22 cellular contexts compared by ENCODE assay signal in the genomic region with DNA sequence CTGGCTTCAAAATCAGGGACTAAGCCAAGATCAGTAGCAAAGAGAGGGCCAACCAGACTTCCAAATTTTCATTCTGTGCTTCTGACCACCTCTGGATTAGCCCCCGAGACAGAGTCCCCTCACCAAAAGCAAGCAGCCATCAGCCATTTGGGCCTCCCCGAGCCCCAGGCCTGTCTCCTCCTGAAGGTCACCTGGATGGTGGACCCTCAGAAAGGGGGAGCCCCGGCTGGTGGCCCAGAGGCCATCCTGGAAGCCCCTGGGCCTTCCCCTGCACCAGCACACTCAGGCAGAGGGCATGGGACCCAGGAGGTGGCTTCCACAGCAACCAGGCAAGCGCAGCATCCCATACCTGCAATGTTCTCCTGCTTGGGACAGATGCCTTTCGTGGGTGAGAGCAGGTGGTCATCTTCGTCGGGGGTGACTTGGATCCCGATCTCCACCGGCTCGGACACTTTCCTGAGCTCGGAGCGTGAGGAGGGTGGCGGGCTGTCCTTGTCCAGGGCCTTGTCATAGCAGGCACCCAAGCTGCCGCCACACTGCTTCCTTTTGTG. TPM values are rescaled to one million over a fixed set of nuclear protein-coding genes. Genes with fewer than 3 reads are reported as not detected.
DNase-seq lines count a peak whose midpoint lies in the region; ATAC-seq and TF ChIP-seq lines count a peak whose summit lies in the region.
"Had no signal": no experiment of that assay in that cellular context is flagged by ENCODE, and none has a peak within 500 bp of the region (broad histone marks: within the 10 kb centered on the region; RNA-seq: fewer than 3 reads in every experiment).

No MANE protein-coding gene starts in this region.

- H3K27ac ChIP-seq in HEK293 (ENCODE audit: extremely low read depth, low read depth, low read length) (no peak overlapping the region), PC-3 (ENCODE audit: low read length) (no peak overlapping the region)
- H3K27ac ChIP-seq: 22Rv1, coronary artery, prostate gland, thoracic aorta had no signal

- no peaks in the 10 kb centered on the region for H3F3A ChIP-seq in PC-3 (ENCODE audit: low read length, unreplicated experiment)

- POLR2A ChIA-PET in HEK293 (lab: Yijun Ruan, JAX) (no interaction called here), PC-3 (lab: Charles Lee; ENCODE audit: unreplicated experiment) (no interaction called here)
- POLR2A ChIA-PET in naive thymus-derived CD8-positive, alpha-beta T cell (lab: Charles Lee), result interaction anchor here (1.0 to 65.5 kb wide), 3 partner anchors 12 to 1070 kb away, joined by 3 to 2798 read pairs (median 151); a partner anchor contains a TSS

- CTCF ChIA-PET in HEK293 (lab: Yijun Ruan, JAX) (no interaction called here), PC-3 (lab: Charles Lee) (no interaction called here)

- DNase-seq in T-helper 1 cell (no peak), DMS153 treated with DMSO at 0.1 percent for 48 hours (lab: John Stamatoyannopoulos, UW; ENCODE audit: unreplicated experiment) (no peak), RPMI8226 (no peak), PC-3 (no peak)
- DNase-seq in activated T-helper 2 cell treated with anti-CD3 and anti-CD28 coated beads, Interferon-gamma antibody, Interleukin-2, Interleukin-4, amounts not matched to agents 10 μg/mL and 5 μg/mL and 100 μg/mL, durations not matched to agents 14 hours and 24 hours and 36 hours (ENCODE audit: low spot score), result no peak
- peak in 2 of 10 donors; percentile 21 to 48 for DNase-seq in naive thymus-derived CD8-positive, alpha-beta T cell
- DNase-seq: activated CD4-positive, CD25-positive, alpha-beta regulatory T cell; BE2C; foreskin fibroblast; hypothalamus; Karpas-422; NCI-H1092 treated with DMSO at 0.1 percent for 48 hours; NCI-H526; nephron progenitor cell; SHP77 had no signal

- no peak overlapping the region for H2AFZ ChIP-seq in PC-3 (ENCODE audit: low read length)

- no peak overlapping the region for H3K9ac ChIP-seq in PC-3 (ENCODE audit: low read length)

- no peaks in the 10 kb centered on the region for H4K20me1 ChIP-seq in PC-3 (ENCODE audit: low read length)

- peak overlapping the region; percentile 93 for H3K4me3 Mint-ChIP-seq in T-helper 1 cell treated with Interleukin-12 subunit alpha and Interleukin-12 subunit beta and Interleukin-4 antibody, amounts not matched to agents 30 μg/mL and 1 μg/mL, for 36 hours
- H3K4me3 Mint-ChIP-seq in activated T-helper 2 cell treated with anti-CD3 and anti-CD28 coated beads, Interferon-gamma antibody, Interleukin-2, Interleukin-4, amounts not matched to agents 10 μg/mL and 5 μg/mL and 100 μg/mL, durations not matched to agents 14 hours and 24 hours and 36 hours (ENCODE audit: low read depth), result peak overlapping the region; percentile 91
- peak overlapping the region; percentile 88 to 100 (median 98) for H3K4me3 Mint-ChIP-seq in naive thymus-derived CD8-positive, alpha-beta T cell
- H3K4me3 Mint-ChIP-seq: memory B cell, nephron progenitor cell had no signal

- H3K4me3 ChIP-seq in HEK293 (ENCODE audit: low read depth, low read length) (no peak overlapping the region), PC-3 (ENCODE audit: low read length) (no peak overlapping the region)
- H3K4me3 ChIP-seq: coronary artery, prostate gland, thoracic aorta had no signal

- peaks cover 100% of the 10 kb centered on the region for H3K27me3 ChIP-seq in PC-3 (ENCODE audit: low read length)

- no peaks in the 10 kb centered on the region for H3K27me3 Mint-ChIP-seq in T-helper 1 cell treated with Interleukin-12 subunit alpha and Interleukin-12 subunit beta and Interleukin-4 antibody, amounts not matched to agents 30 μg/mL and 1 μg/mL, for 36 hours (ENCODE audit: low read depth)
- no peaks in the 10 kb centered on the region for H3K27me3 Mint-ChIP-seq in activated T-helper 2 cell treated with anti-CD3 and anti-CD28 coated beads, Interferon-gamma antibody, Interleukin-2, Interleukin-4, amounts not matched to agents 10 μg/mL and 5 μg/mL and 100 μg/mL, durations not matched to agents 14 hours and 24 hours and 36 hours (ENCODE audit: low read depth)
- no peaks in the 10 kb centered on the region for H3K27me3 Mint-ChIP-seq in naive thymus-derived CD8-positive, alpha-beta T cell

- no peaks in the 10 kb centered on the region for H3K79me2 ChIP-seq in PC-3 (ENCODE audit: low read length)

- H3K9me3 ChIP-seq in HEK293 (ENCODE audit: control insufficient read depth, insufficient read depth, low read depth, low read length) (no peaks in the 10 kb centered on the region), PC-3 (ENCODE audit: low read length) (no peaks in the 10 kb centered on the region)
- H3K9me3 ChIP-seq: BE2C, prostate gland, thoracic aorta had no signal

- no TSS peak for BruUV-seq in PC-3 (replicated peaks; lab: Mats Ljungman, UMichigan)

- H3K36me3 ChIP-seq in HEK293 (ENCODE audit: control insufficient read depth in 2 of 2, insufficient read depth in 1 of 2, low read length in 2 of 2) (peaks cover 0 to 11% of the 10 kb centered on the region in 2 experiments; a peak in 1 of 3 replicates), PC-3 (ENCODE audit: low read depth, low read length) (no peaks in the 10 kb centered on the region)
- H3K36me3 ChIP-seq: BE2C, prostate gland, thoracic aorta had no signal

- H3K4me1 Mint-ChIP-seq in T-helper 1 cell treated with Interleukin-12 subunit alpha and Interleukin-12 subunit beta and Interleukin-4 antibody, amounts not matched to agents 30 μg/mL and 1 μg/mL, for 36 hours (ENCODE audit: low read depth), result peaks cover 84% of the 10 kb centered on the region
- H3K4me1 Mint-ChIP-seq in activated T-helper 2 cell treated with anti-CD3 and anti-CD28 coated beads, Interferon-gamma antibody, Interleukin-2, Interleukin-4, amounts not matched to agents 10 μg/mL and 5 μg/mL and 100 μg/mL, durations not matched to agents 14 hours and 24 hours and 36 hours (ENCODE audit: low read depth), result peaks cover 89% of the 10 kb centered on the region
- peaks cover 40 to 97% (median 92%) of the 10 kb centered on the region in 4 donors for H3K4me1 Mint-ChIP-seq in naive thymus-derived CD8-positive, alpha-beta T cell
- H3K4me1 Mint-ChIP-seq: memory B cell had no signal

- no peak overlapping the region for H3K4me2 ChIP-seq in PC-3 (ENCODE audit: low read length)

- H3K9me2 ChIP-seq in PC-3 (replicated peaks; ENCODE audit: low read length), result no peaks in the 10 kb centered on the region

- intact Hi-C loops in activated T-helper 2 cell treated with anti-CD3 and anti-CD28 coated beads, Interferon-gamma antibody, Interleukin-2, Interleukin-4, amounts not matched to agents 10 μg/mL and 5 μg/mL and 100 μg/mL, durations not matched to agents 14 hours and 24 hours and 36 hours (cut with micrococcal nuclease), result loop anchor here (1.0 kb wide), 1 partner anchor 8 kb away; no protein-coding TSS in a partner anchor
- intact Hi-C loops in PC-3 (cut with micrococcal nuclease), result no loop called here

- TF ChIP-seq CTCF in HEK293 (tag by site-specific recombination; IDR thresholded peaks at IDR 0.05), result no peak
- no peak for TF ChIP-seq CTCF in PC-3 (conservative IDR thresholded peaks at IDR 0.05; ENCODE audit: low read depth, low read length)

- H3K27ac Mint-ChIP-seq in T-helper 1 cell treated with Interleukin-12 subunit alpha and Interleukin-12 subunit beta and Interleukin-4 antibody, amounts not matched to agents 30 μg/mL and 1 μg/mL, for 36 hours, result peak overlapping the region; percentile 97
- H3K27ac Mint-ChIP-seq in activated T-helper 2 cell treated with anti-CD3 and anti-CD28 coated beads, Interferon-gamma antibody, Interleukin-2, Interleukin-4, amounts not matched to agents 10 μg/mL and 5 μg/mL and 100 μg/mL, durations not matched to agents 14 hours and 24 hours and 36 hours, result peak overlapping the region; percentile 100
- H3K27ac Mint-ChIP-seq in naive thymus-derived CD8-positive, alpha-beta T cell, result peak overlapping the region; percentile 99 to 100 (median 100)
- H3K27ac Mint-ChIP-seq: memory B cell, nephron progenitor cell had no signal

- no peaks in the 10 kb centered on the region for H3K9me3 Mint-ChIP-seq in T-helper 1 cell treated with Interleukin-12 subunit alpha and Interleukin-12 subunit beta and Interleukin-4 antibody, amounts not matched to agents 30 μg/mL and 1 μg/mL, for 36 hours
- H3K9me3 Mint-ChIP-seq in activated T-helper 2 cell treated with anti-CD3 and anti-CD28 coated beads, Interferon-gamma antibody, Interleukin-2, Interleukin-4, amounts not matched to agents 10 μg/mL and 5 μg/mL and 100 μg/mL, durations not matched to agents 14 hours and 24 hours and 36 hours, result no peaks in the 10 kb centered on the region
- H3K9me3 Mint-ChIP-seq in naive thymus-derived CD8-positive, alpha-beta T cell, result no peaks in the 10 kb centered on the region
- H3K9me3 Mint-ChIP-seq: memory B cell, nephron progenitor cell had no signal

- H3K4me1 ChIP-seq in HEK293 (ENCODE audit: control insufficient read depth, insufficient read depth, low read length) (peaks cover 49% of the 10 kb centered on the region), PC-3 (ENCODE audit: insufficient read depth, low read length) (no peaks in the 10 kb centered on the region)
- H3K4me1 ChIP-seq: BE2C, prostate gland had no signal

- H3K36me3 Mint-ChIP-seq in T-helper 1 cell treated with Interleukin-12 subunit alpha and Interleukin-12 subunit beta and Interleukin-4 antibody, amounts not matched to agents 30 μg/mL and 1 μg/mL, for 36 hours (ENCODE audit: low read depth), result peaks cover 57% of the 10 kb centered on the region
- H3K36me3 Mint-ChIP-seq in activated T-helper 2 cell treated with anti-CD3 and anti-CD28 coated beads, Interferon-gamma antibody, Interleukin-2, Interleukin-4, amounts not matched to agents 10 μg/mL and 5 μg/mL and 100 μg/mL, durations not matched to agents 14 hours and 24 hours and 36 hours (ENCODE audit: low read depth), result peaks cover 67% of the 10 kb centered on the region
- H3K36me3 Mint-ChIP-seq in naive thymus-derived CD8-positive, alpha-beta T cell, result peaks cover 10 to 93% (median 61%) of the 10 kb centered on the region in 3 donors
- H3K36me3 Mint-ChIP-seq: memory B cell had no signal

- no peak for ATAC-seq in naive thymus-derived CD8-positive, alpha-beta T cell
- ATAC-seq in PC-3, result no peak

TF ChIP-seq in HEK293, 187 proteins besides CTCF, POLR2A, EP300 and RAD21 (continues in another document):
- TF ChIP-seq ZNF585B (tag by site-specific recombination; IDR thresholded peaks at IDR 0.05) (peak; percentile 51), ZSCAN30 (tag by site-specific recombination; IDR thresholded peaks at IDR 0.05) (peak; percentile 7; the same call in 1 of the 2 replicates)

RNA-seq across cellular contexts. Expression of a gene that starts 14.8 kb away (rescaled TPM):
- 34.1 and 34.9 TPM in 2 replicates for total RNA-seq in activated T-helper 2 cell treated with anti-CD3 and anti-CD28 coated beads, Interferon-gamma antibody, Interleukin-2, Interleukin-4, amounts not matched to agents 10 μg/mL and 5 μg/mL and 100 μg/mL, durations not matched to agents 14 hours and 24 hours and 36 hours
- 100 to 1,000 TPM; 206 to 209 TPM for total RNA-seq in naive thymus-derived CD8-positive, alpha-beta T cell
- polyA plus RNA-seq in naive thymus-derived CD8-positive, alpha-beta T cell, result 10 to 100 TPM in 1 of 3 donors, 1 to 10 TPM in 2; 8.2 to 12.1 (median 9.5) TPM
- total RNA-seq in PC-3 (2014; rRNA removed), result 0.73 and 1.7 TPM in 2 replicates

Comparison
In these comparisons a context has a peak if more than half of its experiments do, and no peak if none do; other contexts are left out.
1. RNA of a gene that starts 14.8 kb away (total RNA-seq): 206 to 209 TPM in naive thymus-derived CD8-positive, alpha-beta T cell and 34.1 to 34.9 TPM in activated T-helper 2 cell treated with anti-CD3 and anti-CD28 coated beads, Interferon-gamma antibody, Interleukin-2, Interleukin-4, amounts not matched to agents 10 μg/mL and 5 μg/mL and 100 μg/mL, durations not matched to agents 14 hours and 24 hours and 36 hours; 0.73 to 1.7 TPM in PC-3; every median in the first group is over 10 times any median in the second.
2. Peak in every context shown above with its lines, with median percentiles within 50 percentile points of each other: H3K27ac Mint-ChIP-seq and H3K4me3 Mint-ChIP-seq.